Comparison of ENCODE assay signal across 8 cellular contexts in the genomic region with DNA sequence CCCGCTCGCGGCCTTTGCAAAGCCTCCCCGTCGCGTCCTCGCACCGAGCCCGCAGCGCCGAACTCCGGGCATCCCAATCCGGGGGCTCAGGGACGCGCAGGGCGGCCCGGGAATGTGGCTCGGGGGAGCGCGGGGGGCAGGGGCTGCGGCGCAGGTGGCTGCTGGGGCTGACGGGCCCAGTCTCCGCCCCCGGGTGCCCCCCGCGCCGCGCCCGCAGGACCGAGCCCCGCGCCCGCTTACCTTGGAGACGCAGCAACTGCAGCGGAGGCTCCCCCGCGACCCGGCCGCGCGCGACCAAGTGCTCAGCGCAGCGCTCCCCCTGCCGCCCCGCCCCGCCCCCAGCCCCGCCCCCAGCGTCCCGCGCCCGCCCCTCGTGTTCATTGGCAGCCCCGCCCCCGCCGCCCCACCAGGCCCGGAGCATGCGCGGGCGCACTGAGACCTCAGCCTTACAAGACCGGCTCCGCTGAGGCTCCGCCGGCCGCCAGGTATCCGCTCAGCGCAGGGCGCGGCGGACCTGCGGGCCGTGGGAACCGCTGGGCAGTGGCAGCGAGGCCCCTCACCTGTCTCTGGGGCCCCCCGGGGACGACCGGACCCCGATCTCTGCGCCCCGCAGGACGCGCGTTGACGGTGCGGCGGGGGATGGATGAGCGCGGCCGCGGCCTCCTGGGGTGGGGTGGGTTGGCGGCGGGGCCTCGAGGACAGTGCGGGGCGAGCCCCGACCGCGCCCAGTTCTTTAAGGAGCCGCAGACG. TPM values are rescaled to one million over a fixed set of nuclear protein-coding genes. Genes with fewer than 3 reads are reported as not detected.
DNase-seq lines count a peak whose midpoint lies in the region; ATAC-seq and TF ChIP-seq lines count a peak whose summit lies in the region.
"Not testable (repeated sequence)": the region's sequence is repeated elsewhere in the genome, so short reads cannot be mapped to it uniquely, and the experiment has no call there.

Gene ZDHHC11B, minus strand, starts transcription at position 302 of the 750 bp plus-strand sequence. CDS start 17,810 bp downstream, outside the sequence.

- intact Hi-C loops in activated CD4-positive, alpha-beta memory T cell treated with anti-CD3 and anti-CD28 coated beads for 36 hours (cut with micrococcal nuclease), result not testable (repeated sequence)

- peak within 1 kb of the TSS; percentile 37 for H3K4me3 ChIP-seq in kidney epithelial cell (ENCODE audit: low read depth, low read length)

- not testable (repeated sequence) for H3K4me1 Mint-ChIP-seq in activated CD4-positive, alpha-beta memory T cell treated with anti-CD3 and anti-CD28 coated beads for 36 hours (ENCODE audit: low read depth)

- peaks cover 17% of the 10 kb centered on the region for H3K27me3 ChIP-seq in kidney epithelial cell (ENCODE audit: control insufficient read depth, insufficient read depth, low read length)

- not testable (repeated sequence) for H3K36me3 ChIP-seq in kidney epithelial cell (ENCODE audit: control insufficient read depth, insufficient read depth, low read length)

- POLR2A ChIA-PET in activated CD4-positive, alpha-beta memory T cell treated with anti-CD3 and anti-CD28 coated beads for 36 hours (lab: Charles Lee), result not testable (repeated sequence)

- not testable (repeated sequence) for TF ChIP-seq CTCF in kidney epithelial cell (IDR thresholded peaks at IDR 0.05; ENCODE audit: insufficient read depth, low read length, poor library complexity, severe bottlenecking)

- CTCF ChIA-PET in activated CD4-positive, alpha-beta memory T cell treated with anti-CD3 and anti-CD28 coated beads for 36 hours (lab: Charles Lee), result not testable (repeated sequence)

- DNase-seq in ACHN, result peak; percentile 70
- DNase-seq in GM19238 (ENCODE audit: insufficient read length, low spot score), result peak; percentile 59
- peak; percentile 50 for DNase-seq in NCI-H526 treated with DMSO at 0.1 percent for 48 hours (lab: John Stamatoyannopoulos, UW)
- peak; percentile 87 for DNase-seq in activated CD4-positive, alpha-beta memory T cell treated with anti-CD3 and anti-CD28 coated beads for 36 hours
- DNase-seq in kidney epithelial cell (ENCODE audit: low read depth), result peak; percentile 18
- peak; percentile 85 to 92 for DNase-seq in stimulated activated CD4-positive, alpha-beta T cell treated with anti-CD3 and anti-CD28 coated beads, Interleukin-12 subunit alpha, Interleukin-12 subunit beta, amount 100 ng/mL, for 24 hours (ENCODE audit: low read depth in 2 of 2)

- ATAC-seq in HG03521 (IDR thresholded peaks at IDR 0.05; ENCODE audit: unreplicated experiment), result peak; percentile 42

- H3K27ac Mint-ChIP-seq in activated CD4-positive, alpha-beta memory T cell treated with anti-CD3 and anti-CD28 coated beads for 36 hours, result not testable (repeated sequence)

- in situ Hi-C loops in ACHN (cut with HindIII; ENCODE audit: low pct_ligation_motif_present, low pct_unique_long_range_greater_than_20kb, low sequenced_read_pairs), result not testable (repeated sequence)

- H3K27me3 Mint-ChIP-seq in activated CD4-positive, alpha-beta memory T cell treated with anti-CD3 and anti-CD28 coated beads for 36 hours, result not testable (repeated sequence)

- not testable (repeated sequence) for H3K36me3 Mint-ChIP-seq in activated CD4-positive, alpha-beta memory T cell treated with anti-CD3 and anti-CD28 coated beads for 36 hours

- peak within 1 kb of the TSS; percentile 69 for H3K4me3 Mint-ChIP-seq in activated CD4-positive, alpha-beta memory T cell treated with anti-CD3 and anti-CD28 coated beads for 36 hours

- not testable (repeated sequence) for H3K9me3 Mint-ChIP-seq in activated CD4-positive, alpha-beta memory T cell treated with anti-CD3 and anti-CD28 coated beads for 36 hours

- peak within 1 kb of the TSS; percentile 60 for H3K27ac ChIP-seq in cingulate gyrus (ENCODE audit: low read depth, low read length)

RNA-seq across cellular contexts. Expression of gene ZDHHC11B, which starts in this region (rescaled TPM):
- under 1 TPM; 0.34 to 0.67 TPM for total RNA-seq in activated CD4-positive, alpha-beta memory T cell treated with anti-CD3 and anti-CD28 coated beads for 36 hours
- 0.25 and 0.55 TPM in 2 replicates for total RNA-seq in kidney epithelial cell

Comparison
In these comparisons a context has a peak if more than half of its experiments do, and no peak if none do; other contexts are left out.
1. Peak in every context shown above with its lines: DNase-seq, ATAC-seq, H3K4me3 ChIP-seq and H3K27ac ChIP-seq.
2. Peak in DNase-seq in activated CD4-positive, alpha-beta memory T cell treated with anti-CD3 and anti-CD28 coated beads for 36 hours; RNA of the gene not detected or under 1 TPM.
3. Peak in DNase-seq and H3K4me3 ChIP-seq in kidney epithelial cell; RNA of the gene not detected or under 1 TPM.
4. DNase-seq: peak in every context shown above with its lines; median percentile 88 in stimulated activated CD4-positive, alpha-beta T cell treated with anti-CD3 and anti-CD28 coated beads, Interleukin-12 subunit alpha, Interleukin-12 subunit beta, amount 100 ng/mL, for 24 hours; 87 in activated CD4-positive, alpha-beta memory T cell treated with anti-CD3 and anti-CD28 coated beads for 36 hours; 70 in ACHN; 59 in GM19238; 50 in NCI-H526 treated with DMSO at 0.1 percent for 48 hours; 18 in kidney epithelial cell.